ENCODE assay signal across 27 cellular contexts in the genomic region with DNA sequence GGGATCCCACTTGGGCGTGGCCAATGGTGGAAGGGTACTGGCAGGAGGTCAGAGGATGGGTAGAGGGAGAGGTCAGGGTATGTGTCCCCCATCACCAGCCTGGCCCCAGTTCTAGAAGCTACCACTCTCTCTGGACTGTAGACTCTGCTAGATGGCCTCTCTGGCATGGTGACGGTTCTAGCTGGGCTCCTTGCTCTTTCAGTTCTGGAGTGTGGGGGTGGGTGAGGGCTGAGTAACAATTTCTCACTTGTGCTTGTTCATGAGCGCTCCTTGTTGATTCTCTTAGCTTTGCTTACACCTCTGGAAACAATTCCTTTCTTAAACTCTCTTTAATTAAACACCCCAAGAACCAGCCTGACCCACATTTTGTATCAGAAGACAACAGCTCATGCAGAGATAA.
"Had no signal": no experiment of that assay in that cellular context is flagged by ENCODE, and none has a peak within 500 bp of the region (broad histone marks: within the 10 kb centered on the region; RNA-seq: fewer than 3 reads in every experiment).

No MANE protein-coding gene starts in this region.

- H3K79me2 ChIP-seq: hepatocyte had no signal

- H3K27ac Mint-ChIP-seq: endodermal cell, memory B cell, nephron had no signal

- H3K27ac ChIP-seq: dorsolateral prefrontal cortex, epithelial cell of prostate, gastrocnemius medialis, hepatocyte, prostate gland, right atrium auricular region, stomach, thyroid gland, vagina had no signal

- H3K4me1 ChIP-seq: gastrocnemius medialis, prostate gland, right atrium auricular region, stomach, thyroid gland, vagina had no signal

- H3K4me3 ChIP-seq: dorsolateral prefrontal cortex, gastrocnemius medialis, hepatocyte, lung, prostate gland, right atrium auricular region, smooth muscle cell, stomach, thyroid gland, vagina had no signal

- H3K4me3 Mint-ChIP-seq: endodermal cell, memory B cell, nephron had no signal

- H3K27me3 Mint-ChIP-seq: memory B cell had no signal

- ATAC-seq: esophagus mucosa, gastrocnemius medialis, left lobe of liver had no signal

- H3K9me3 Mint-ChIP-seq: endodermal cell, memory B cell, nephron had no signal

- H3K4me1 Mint-ChIP-seq: endodermal cell, memory B cell, nephron had no signal

- FAIRE-seq: kidney had no signal

- DNase-seq: effector CD4-positive, alpha-beta T cell; endodermal cell; foreskin fibroblast; gastrocnemius medialis; head of caudate nucleus; kidney; nucleus accumbens; stimulated activated CD4-positive, alpha-beta T cell treated with anti-CD3 and anti-CD28 coated beads, Interleukin-12 subunit alpha, Interleukin-12 subunit beta, amount 100 ng/mL, for 4 hours; stimulated activated CD4-positive, alpha-beta T cell treated with anti-CD3 and anti-CD28 coated beads, Interleukin-1b, Interleukin-23, amount 100 ng/mL, for 48 hours; stimulated activated CD4-positive, alpha-beta T cell treated with anti-CD3 and anti-CD28 coated beads, Interleukin-4, amount 100 ng/mL, for 1 hour; stimulated activated CD8-positive, alpha-beta memory T cell treated with anti-CD3 and anti-CD28 coated beads, Interleukin-4, amount 100 ng/mL, for 48 hours; stimulated activated naive CD4-positive, alpha-beta T cell treated with Interleukin-2 at 50 U/mL for 16 hours; stomach; thyroid gland; trophoblast cell had no signal

- H3K4me2 ChIP-seq: hepatocyte, smooth muscle cell had no signal

- H3K9me3 ChIP-seq: gastrocnemius medialis, prostate gland, right atrium auricular region, stomach, thyroid gland, vagina had no signal

- H3K27me3 ChIP-seq: dorsolateral prefrontal cortex, gastrocnemius medialis, hepatocyte, right atrium auricular region, stomach, thyroid gland, vagina had no signal

- H2AFZ ChIP-seq: hepatocyte had no signal
